In genomic region chr7:128427289-128427891, GRCh38 we compare ENCODE assay signal across 1 cellular context.
TF ChIP-seq lines count a peak whose summit lies in the region.

No MANE protein-coding gene starts in this region.

TF ChIP-seq in HEK293, 187 proteins besides CTCF, POLR2A, EP300 and RAD21 (continued from another document):
- TF ChIP-seq ZNF654 (tag by site-specific recombination; IDR thresholded peaks at IDR 0.05; ENCODE audit: low read depth) (peak; percentile 97), ZNF132 (tag by site-specific recombination; IDR thresholded peaks at IDR 0.05; ENCODE audit: borderline replicate concordance) (no peak)
